Comparison of ENCODE assay signal across 22 cellular contexts in genomic region chr3:30871720-30872119, GRCh38. TPM values are rescaled to one million over a fixed set of nuclear protein-coding genes. Genes with fewer than 3 reads are reported as not detected.
"Had no signal": no experiment of that assay in that cellular context is flagged by ENCODE, and none has a peak within 500 bp of the region (broad histone marks: within the 10 kb centered on the region; RNA-seq: fewer than 3 reads in every experiment).

No MANE protein-coding gene starts in this region.

- H3K27me3 Mint-ChIP-seq: activated naive CD8-positive, alpha-beta T cell; naive B cell; stimulated activated naive B cell treated with anti-CD40 and anti-IgM and Interleukin-4, amounts not matched to agents 10 μg/mL and 1 μg/mL and 100 μg/mL, for 72 hours had no signal

- DNase-seq: activated CD4-positive, alpha-beta T cell treated with anti-CD3 and anti-CD28 coated beads, Interleukin-2, amount 10 ng/mL, durations not matched to agents 24 days and 14 days; activated CD4-positive, CD25-positive, alpha-beta regulatory T cell; activated CD8-positive, alpha-beta memory T cell treated with anti-CD3 and anti-CD28 coated beads for 24 hours; activated gamma-delta T cell treated with Interleukin-2 at 50 U/mL for 16 hours; amygdala; cortex of kidney; effector CD4-positive, alpha-beta T cell; foreskin keratinocyte; heart left ventricle; left colon; mammary epithelial cell; naive B cell; retina; stimulated activated CD4-positive, alpha-beta T cell treated with anti-CD3 and anti-CD28 coated beads, Interleukin-2, amount 100 ng/mL, for 48 hours; stimulated activated naive B cell treated with anti-CD40 and anti-IgM and Interleukin-4, amounts not matched to agents 10 μg/mL and 1 μg/mL and 100 μg/mL, for 72 hours; tibial artery had no signal

- H3K4me1 Mint-ChIP-seq: activated CD4-positive, alpha-beta T cell treated with anti-CD3 and anti-CD28 coated beads, Interleukin-2, amount 10 ng/mL, durations not matched to agents 24 days and 14 days; brain; central memory CD8-positive, alpha-beta T cell; naive B cell; stimulated activated naive B cell treated with anti-CD40 and anti-IgM and Interleukin-4, amounts not matched to agents 10 μg/mL and 1 μg/mL and 100 μg/mL, for 72 hours had no signal

- H3K4me3 Mint-ChIP-seq: activated CD4-positive, alpha-beta T cell treated with anti-CD3 and anti-CD28 coated beads, Interleukin-2, amount 10 ng/mL, durations not matched to agents 24 days and 14 days; activated naive CD8-positive, alpha-beta T cell; brain; central memory CD8-positive, alpha-beta T cell; naive B cell; stimulated activated naive B cell treated with anti-CD40 and anti-IgM and Interleukin-4, amounts not matched to agents 10 μg/mL and 1 μg/mL and 100 μg/mL, for 72 hours; T-helper 2 cell treated with Interferon-gamma antibody and Interleukin-4, amounts not matched to agents 5 μg/mL and 100 μg/mL, for 36 hours had no signal

- H3K4me3 ChIP-seq: esophagus muscularis mucosa, heart left ventricle, tibial artery had no signal

- ATAC-seq: foreskin keratinocyte; heart left ventricle; left colon; stimulated activated naive B cell treated with anti-CD40 and anti-IgM and Interleukin-4, amounts not matched to agents 10 μg/mL and 1 μg/mL and 100 μg/mL, for 72 hours had no signal

- H3K27me3 ChIP-seq: esophagus muscularis mucosa, heart left ventricle, tibial artery had no signal

- H3K36me3 Mint-ChIP-seq: activated naive CD8-positive, alpha-beta T cell; brain; naive B cell; stimulated activated naive B cell treated with anti-CD40 and anti-IgM and Interleukin-4, amounts not matched to agents 10 μg/mL and 1 μg/mL and 100 μg/mL, for 72 hours had no signal

- H3K27ac Mint-ChIP-seq: activated CD4-positive, alpha-beta T cell treated with anti-CD3 and anti-CD28 coated beads, Interleukin-2, amount 10 ng/mL, durations not matched to agents 24 days and 14 days; activated naive CD8-positive, alpha-beta T cell; naive B cell; stimulated activated naive B cell treated with anti-CD40 and anti-IgM and Interleukin-4, amounts not matched to agents 10 μg/mL and 1 μg/mL and 100 μg/mL, for 72 hours; T-helper 2 cell treated with Interferon-gamma antibody and Interleukin-4, amounts not matched to agents 5 μg/mL and 100 μg/mL, for 36 hours had no signal

- H3K9me3 Mint-ChIP-seq: activated CD4-positive, alpha-beta T cell treated with anti-CD3 and anti-CD28 coated beads, Interleukin-2, amount 10 ng/mL, durations not matched to agents 24 days and 14 days; brain; central memory CD8-positive, alpha-beta T cell; naive B cell; stimulated activated naive B cell treated with anti-CD40 and anti-IgM and Interleukin-4, amounts not matched to agents 10 μg/mL and 1 μg/mL and 100 μg/mL, for 72 hours; T-helper 2 cell treated with Interferon-gamma antibody and Interleukin-4, amounts not matched to agents 5 μg/mL and 100 μg/mL, for 36 hours had no signal

- H3K27ac ChIP-seq: foreskin keratinocyte, heart left ventricle, parathyroid adenoma, tibial artery had no signal

- H3K36me3 ChIP-seq: esophagus muscularis mucosa, heart left ventricle, tibial artery had no signal

RNA-seq across cellular contexts. Expression of gene GADL1, which starts 22.7 kb away (rescaled TPM):
- total RNA-seq: activated CD4-positive, alpha-beta T cell treated with anti-CD3 and anti-CD28 coated beads, Interleukin-2, amount 10 ng/mL, durations not matched to agents 24 days and 14 days; foreskin keratinocyte; left colon; mammary epithelial cell had no signal
